Comparison of ENCODE assay signal across 2 cellular contexts in genomic region chr2:31238906-31239841, GRCh38.
A peak's percentile ranks its signal among the peaks of the same experiment; 100 is the strongest.
TF ChIP-seq lines count a peak whose summit lies in the region.

No MANE protein-coding gene starts in this region.

TF ChIP-seq in liver, 16 proteins besides CTCF, POLR2A, EP300 and RAD21:
- TF ChIP-seq REST (IDR thresholded peaks at IDR 0.05): no peak
- TF ChIP-seq MAX (IDR thresholded peaks at IDR 0.05): peak; percentile 37
- no peak for TF ChIP-seq YY1 (IDR thresholded peaks at IDR 0.05)
- peak; percentile 96 for TF ChIP-seq NR2F2 (IDR thresholded peaks at IDR 0.05)
- no peak for TF ChIP-seq FOXA2 (IDR thresholded peaks at IDR 0.05)
- peak in 1 of 2 donors; percentile 4 for TF ChIP-seq RXRA (IDR thresholded peaks at IDR 0.05)
- TF ChIP-seq HNF4G (IDR thresholded peaks at IDR 0.05): no peak
- no peak for TF ChIP-seq EGR1 (IDR thresholded peaks at IDR 0.05; ENCODE audit: low read depth in 2 of 2)

TF ChIP-seq in HepG2, 621 proteins besides CTCF, POLR2A, EP300 and RAD21:
- TF ChIP-seq STAT6 (CRISPR knock-in tag; IDR thresholded peaks at IDR 0.05; ENCODE audit: borderline replicate concordance) (no peak), UBTF (CRISPR knock-in tag; IDR thresholded peaks at IDR 0.05) (no peak), POLR2G (IDR thresholded peaks at IDR 0.05; ENCODE audit: low read depth, low read length) (no peak)
